In genomic region chr17:57890857-57891232, GRCh38 we compare ENCODE assay signal across 10 cellular contexts. TPM values are rescaled to one million over a fixed set of nuclear protein-coding genes. Genes with fewer than 3 reads are reported as not detected.
DNase-seq lines count a peak whose midpoint lies in the region; ATAC-seq and TF ChIP-seq lines count a peak whose summit lies in the region.
"Had no signal": no experiment of that assay in that cellular context is flagged by ENCODE, and none has a peak within 500 bp of the region (broad histone marks: within the 10 kb centered on the region; RNA-seq: fewer than 3 reads in every experiment).

No MANE protein-coding gene starts in this region.

- no peaks in the 10 kb centered on the region for H3K36me3 ChIP-seq in BLaER1 treated with 17β-estradiol and CSF1 and Interleukin-3, amounts not matched to agents 10 nM and 100 nM
- H3K36me3 ChIP-seq in body of pancreas (replicated peaks in 1 of 2; ENCODE audit: insufficient read depth in 1 of 2, low read depth in 2 of 2) = no peaks in the 10 kb centered on the region
- H3K36me3 ChIP-seq in sigmoid colon = no peaks in the 10 kb centered on the region
- H3K36me3 ChIP-seq in ovary = no peaks in the 10 kb centered on the region

- H3K9me3 ChIP-seq in BLaER1 treated with 17β-estradiol and CSF1 and Interleukin-3, amounts not matched to agents 10 nM and 100 nM (replicated peaks in 1 of 11) = no peaks in the 10 kb centered on the region
- H3K9me3 ChIP-seq in body of pancreas (no peaks in the 10 kb centered on the region), right cardiac atrium (ENCODE audit: control insufficient read depth, low read length) (no peaks in the 10 kb centered on the region), sigmoid colon (no peaks in the 10 kb centered on the region), ovary (no peaks in the 10 kb centered on the region)

- H3K27me3 ChIP-seq in BLaER1 treated with 17β-estradiol and CSF1 and Interleukin-3, amounts not matched to agents 10 nM and 100 nM = no peaks in the 10 kb centered on the region
- H3K27me3 ChIP-seq in body of pancreas (no peaks in the 10 kb centered on the region), right cardiac atrium (ENCODE audit: control insufficient read depth, insufficient read depth) (no peaks in the 10 kb centered on the region), sigmoid colon (no peaks in the 10 kb centered on the region), ovary (no peaks in the 10 kb centered on the region)

- no peak for TF ChIP-seq CTCF in body of pancreas (IDR thresholded peaks at IDR 0.05)
- TF ChIP-seq CTCF in sigmoid colon (IDR thresholded peaks at IDR 0.05) = no peak
- TF ChIP-seq CTCF in ovary (IDR thresholded peaks at IDR 0.05) = no peak

- 49 to 63% methylated on average over 4 of the region's 4 CpGs for WGBS in body of pancreas, 2 donors
- 62% methylated on average over 4 of the region's 4 CpGs for WGBS in right cardiac atrium
- WGBS in sigmoid colon, 2 donors = 85 to 87% methylated on average over 4 of the region's 4 CpGs
- WGBS in ovary, 3 donors = 59 to 67% (median 62%) methylated on average over 4 of the region's 4 CpGs

- ATAC-seq in body of pancreas = no peak
- ATAC-seq in right cardiac atrium = peak in 1 of 2 donors; percentile 1
- no peak for ATAC-seq in GM19395 (IDR thresholded peaks at IDR 0.05; ENCODE audit: unreplicated experiment)
- no peak for ATAC-seq in HG02970 (IDR thresholded peaks at IDR 0.05; ENCODE audit: low FRiP score, unreplicated experiment)
- no peak for ATAC-seq in GM19463 (IDR thresholded peaks at IDR 0.05; ENCODE audit: unreplicated experiment)

- DNase-seq in body of pancreas (peak in 2 of 4 donors; percentile 36 to 59), right cardiac atrium (no peak), sigmoid colon (no peak), ovary (no peak)
- DNase-seq: nephron progenitor cell had no signal

- no peaks in the 10 kb centered on the region; a peak in 3 of 22 replicates for H4K20me1 ChIP-seq in BLaER1 treated with 17β-estradiol and CSF1 and Interleukin-3, amounts not matched to agents 10 nM and 100 nM

- peak overlapping the region; percentile 57 to 99 (median 97) for H3K4me2 ChIP-seq in BLaER1 treated with 17β-estradiol and CSF1 and Interleukin-3, amounts not matched to agents 10 nM and 100 nM

- no peak overlapping the region for H3K4me3 ChIP-seq in BLaER1 treated with 17β-estradiol and CSF1 and Interleukin-3, amounts not matched to agents 10 nM and 100 nM
- H3K4me3 ChIP-seq in body of pancreas (no peak overlapping the region), right cardiac atrium (ENCODE audit: low read length) (no peak overlapping the region), sigmoid colon (no peak overlapping the region), ovary (no peak overlapping the region)

- peak overlapping the region in 8 of 11 experiments; percentile 16 to 56 (median 44); a peak in 8 of 22 replicates for H3K9ac ChIP-seq in BLaER1 treated with 17β-estradiol and CSF1 and Interleukin-3, amounts not matched to agents 10 nM and 100 nM

- peaks cover 63 to 81% (median 76%) of the 10 kb centered on the region in 10 experiments for H3K4me1 ChIP-seq in BLaER1 treated with 17β-estradiol and CSF1 and Interleukin-3, amounts not matched to agents 10 nM and 100 nM
- H3K4me1 ChIP-seq in body of pancreas = peaks cover 75% of the 10 kb centered on the region
- peaks cover 42% of the 10 kb centered on the region for H3K4me1 ChIP-seq in right cardiac atrium (ENCODE audit: control insufficient read depth, insufficient read depth, low read length)
- H3K4me1 ChIP-seq in sigmoid colon = peaks cover 0 to 90% (median 86%) of the 10 kb centered on the region in 4 donors
- H3K4me1 ChIP-seq in ovary (ENCODE audit: insufficient read depth) = peaks cover 49% of the 10 kb centered on the region

- peak overlapping the region in 9 of 11 experiments; percentile 93 to 99 (median 97); a peak in 17 of 22 replicates for H3K27ac ChIP-seq in BLaER1 treated with 17β-estradiol and CSF1 and Interleukin-3, amounts not matched to agents 10 nM and 100 nM
- H3K27ac ChIP-seq in body of pancreas (peak overlapping the region; percentile 92 to 99 (median 94)), right cardiac atrium (ENCODE audit: low read length) (peak overlapping the region; percentile 100), sigmoid colon (peak overlapping the region; percentile 97 to 100 (median 98)), ovary (peak overlapping the region in 1 of 2 donors; percentile 73)
- H3K27ac ChIP-seq: VCaP had no signal

- intact Hi-C loops in body of pancreas (cut with DNase I) (no loop called here), right cardiac atrium (cut with DNase I) (loop anchor here (5.0 to 10.0 kb wide), 4 partner anchors 61 to 96 kb away; partner anchors contain the start of genes CUEDC1 (in 2 of the 4) and VEZF1 (in 2 of the 4)), sigmoid colon (cut with DNase I) (loop anchor here (2.0 kb wide), 1 partner anchor 32 kb away; no protein-coding TSS in a partner anchor), ovary (cut with DNase I) (loop anchor here in 3 of 4 donors (5.0 to 10.0 kb wide), 3 partner anchors 64 to 714 kb away; partner anchors contain the start of genes CUEDC1 (in 1 of the 3) and VEZF1 (in 1 of the 3))

- TF ChIP-seq POLR2A in body of pancreas (IDR thresholded peaks at IDR 0.05) (no peak), sigmoid colon (IDR thresholded peaks at IDR 0.05) (no peak), ovary (IDR thresholded peaks at IDR 0.05) (no peak)

- TF ChIP-seq EP300 in sigmoid colon (IDR thresholded peaks at IDR 0.05) (no peak), ovary (IDR thresholded peaks at IDR 0.05) (no peak)

RNA-seq across cellular contexts. Expression of gene MRPS23, which starts 41.0 kb away (rescaled TPM):
- 10 to 100 TPM in 1 of 2 donors, 1 to 10 TPM in 1; 1.3 to 13.7 TPM for total RNA-seq in body of pancreas
- 10 to 100 TPM; 50.9 to 68.3 (median 61.1) TPM for total RNA-seq in right cardiac atrium
- 54.7 TPM for polyA plus RNA-seq in right cardiac atrium
- total RNA-seq in sigmoid colon = 10 to 100 TPM in 3 of 4 donors, 1 to 10 TPM in 1; 9.5 to 15.1 (median 13.3) TPM
- polyA plus RNA-seq in sigmoid colon = 10 to 100 TPM; 16.6 to 43.9 (median 17.4) TPM
- total RNA-seq in ovary = 10 to 100 TPM; 12.2 to 37.9 (median 31.2) TPM
- 10 to 100 TPM; 23.4 to 26.2 TPM for polyA plus RNA-seq in ovary
